ENCODE assay signal across 12 cellular contexts in genomic region chr4:105594094-105595010, GRCh38. TPM values are rescaled to one million over a fixed set of nuclear protein-coding genes. Genes with fewer than 3 reads are reported as not detected.
DNase-seq lines count a peak whose midpoint lies in the region; ATAC-seq, FAIRE-seq and TF ChIP-seq lines count a peak whose summit lies in the region.
"Had no signal": no experiment of that assay in that cellular context is flagged by ENCODE, and none has a peak within 500 bp of the region (broad histone marks: within the 10 kb centered on the region; RNA-seq: fewer than 3 reads in every experiment).

No MANE protein-coding gene starts in this region.

- H3K27me3 Mint-ChIP-seq in chondrocyte (ENCODE audit: low read depth) = peaks cover 34% of the 10 kb centered on the region

- no peaks in the 10 kb centered on the region for H3K4me1 Mint-ChIP-seq in chondrocyte (ENCODE audit: low read depth)
- H3K4me1 Mint-ChIP-seq: naive B cell, WTC11 had no signal

- no TSS peak for BruUV-seq in A673 (replicated peaks; lab: Mats Ljungman, UMichigan)

- no peak for TF ChIP-seq POLR2A in esophagus squamous epithelium (IDR thresholded peaks at IDR 0.05)

- H3K9me3 Mint-ChIP-seq in chondrocyte (ENCODE audit: low read depth) = no peaks in the 10 kb centered on the region
- H3K9me3 Mint-ChIP-seq: naive B cell, WTC11 had no signal

- FAIRE-seq in keratinocyte (lab: Jason Lieb, UNC) = peak; percentile 84

- dilution Hi-C loops in keratinocyte (cut with MboI; ENCODE audit: extremely low pct_ligation_motif_present, low sequenced_read_pairs) = no loop called here

- no peaks in the 10 kb centered on the region for H3K36me3 Mint-ChIP-seq in chondrocyte (ENCODE audit: low read depth)
- H3K36me3 Mint-ChIP-seq: naive B cell, WTC11 had no signal

- no peak overlapping the region for H3K27ac Mint-ChIP-seq in chondrocyte (ENCODE audit: unreplicated experiment)
- H3K27ac Mint-ChIP-seq: WTC11 had no signal

- no peak overlapping the region for H3K4me3 Mint-ChIP-seq in chondrocyte (ENCODE audit: unreplicated experiment)
- H3K4me3 Mint-ChIP-seq: naive B cell, WTC11 had no signal

- POLR2A ChIA-PET in A673 (lab: Charles Lee; ENCODE audit: low non-redundant PET) = interaction anchor here (0.7 kb wide), 1 partner anchor 286 kb away, joined by 4 read pairs; no protein-coding TSS in a partner anchor

- no peaks in the 10 kb centered on the region for H3K9me1 ChIP-seq in keratinocyte (ENCODE audit: control insufficient read depth, extremely low read depth, insufficient read depth, low read length)

- DNase-seq in GM13976 (ENCODE audit: low spot score) = peak; percentile 29
- DNase-seq in keratinocyte (ENCODE audit: low read depth, low spot score) = no peak
- no peak for DNase-seq in esophagus squamous epithelium (lab: John Stamatoyannopoulos, UW)
- no peak for DNase-seq in A673 (ENCODE audit: low spot score)
- no peak for DNase-seq in chondrocyte (ENCODE audit: low spot score)
- no peak for DNase-seq in ecto neural progenitor cell (ENCODE audit: low spot score)
- DNase-seq: naive B cell, NCI-H187 had no signal

- CTCF ChIA-PET in A673 (lab: Charles Lee) = no interaction called here

- H3K36me3 ChIP-seq in keratinocyte (ENCODE audit: control insufficient read depth in 2 of 2, extremely low read depth in 1 of 2, insufficient read depth in 2 of 2, low read length in 2 of 2) = no peaks in the 10 kb centered on the region
- no peaks in the 10 kb centered on the region for H3K36me3 ChIP-seq in esophagus squamous epithelium
- H3K36me3 ChIP-seq in A673 (ENCODE audit: insufficient read depth, low read length, poor library complexity, severe bottlenecking) = no peaks in the 10 kb centered on the region

- H3K9me3 ChIP-seq in keratinocyte (ENCODE audit: control insufficient read depth, low read depth, low read length) (no peaks in the 10 kb centered on the region), esophagus squamous epithelium (no peaks in the 10 kb centered on the region), A673 (ENCODE audit: low read depth, low read length, poor library complexity, severe bottlenecking) (no peaks in the 10 kb centered on the region)

- no peaks in the 10 kb centered on the region for H4K20me1 ChIP-seq in keratinocyte (ENCODE audit: control insufficient read depth, extremely low read depth, insufficient read depth, low read length)

- 33 to 38% methylated on average over 7 of the region's 7 CpGs for WGBS in esophagus squamous epithelium, 2 donors

- in situ Hi-C loops in GM13976 (cut with MboI; ENCODE audit: low sequenced_read_pairs, unreplicated experiment) = no loop called here

- H3K4me3 ChIP-seq in keratinocyte (ENCODE audit: control insufficient read depth in 2 of 3, extremely low read depth in 1 of 3, insufficient read depth in 2 of 3, low read depth in 1 of 3, low read length in 3 of 3) = no peak overlapping the region
- H3K4me3 ChIP-seq in esophagus squamous epithelium = no peak overlapping the region
- H3K4me3 ChIP-seq in A673 (ENCODE audit: low read depth, low read length, poor library complexity, severe bottlenecking) = no peak overlapping the region
- H3K4me3 ChIP-seq: coronary artery had no signal

- peak overlapping the region; percentile 54 for H2AFZ ChIP-seq in keratinocyte (ENCODE audit: control insufficient read depth, low read length)

- H3K27ac ChIP-seq in keratinocyte (ENCODE audit: control insufficient read depth, insufficient read depth, low read length) = no peak overlapping the region
- H3K27ac ChIP-seq in esophagus squamous epithelium = no peak overlapping the region
- H3K27ac ChIP-seq in A673 (ENCODE audit: low read depth, low read length, poor library complexity, severe bottlenecking) = no peak overlapping the region
- H3K27ac ChIP-seq: coronary artery had no signal

- intact Hi-C loops in esophagus squamous epithelium (cut with DNase I) = no loop called here
- intact Hi-C loops in A673 (cut with micrococcal nuclease; ENCODE audit: unreplicated experiment) = no loop called here

- H3K9ac ChIP-seq in keratinocyte (ENCODE audit: control insufficient read depth, extremely low read depth, insufficient read depth, low read length) = no peak overlapping the region

- H3K27me3 ChIP-seq in keratinocyte (ENCODE audit: control insufficient read depth, extremely low read depth, insufficient read depth, low read length) (no peaks in the 10 kb centered on the region), esophagus squamous epithelium (no peaks in the 10 kb centered on the region), A673 (replicated peaks; ENCODE audit: insufficient read depth, low read depth, low read length, poor library complexity) (no peaks in the 10 kb centered on the region)

- peaks cover 4% of the 10 kb centered on the region for H3K4me1 ChIP-seq in keratinocyte (ENCODE audit: control insufficient read depth, extremely low read depth, insufficient read depth, low read length)
- H3K4me1 ChIP-seq in esophagus squamous epithelium = peaks cover 0 to 8% (median 0%) of the 10 kb centered on the region in 3 donors
- H3K4me1 ChIP-seq in A673 (ENCODE audit: insufficient read depth, low read length, poor library complexity, severe bottlenecking) = no peaks in the 10 kb centered on the region

- H3K79me2 ChIP-seq in keratinocyte (ENCODE audit: control insufficient read depth, insufficient read depth, low read length) = no peaks in the 10 kb centered on the region

- TF ChIP-seq CTCF in GM13976 (IDR thresholded peaks at IDR 0.05; ENCODE audit: borderline replicate concordance, control extremely low read depth, extremely low read depth, insufficient read depth, missing control alignments) (no peak), keratinocyte (optimal IDR thresholded peaks at IDR 0.05 in 1 of 3, IDR thresholded peaks at IDR 0.05 in 1 of 3, conservative IDR thresholded peaks at IDR 0.05 in 1 of 3; ENCODE audit: extremely low read depth in 1 of 3, insufficient read depth in 2 of 3, low read length in 3 of 3) (no peak), esophagus squamous epithelium (IDR thresholded peaks at IDR 0.05) (no peak), A673 (conservative IDR thresholded peaks at IDR 0.05; ENCODE audit: low read depth, low read length) (no peak), chondrocyte (IDR thresholded peaks at IDR 0.05) (no peak)

- ATAC-seq in GM21360 (IDR thresholded peaks at IDR 0.05; ENCODE audit: unreplicated experiment) (peak; percentile 91), HG03175 (IDR thresholded peaks at IDR 0.05; ENCODE audit: unreplicated experiment) (peak; percentile 90)
- ATAC-seq: WTC11 had no signal

- H3K4me2 ChIP-seq in keratinocyte (ENCODE audit: control insufficient read depth, extremely low read depth, insufficient read depth, low read depth, low read length) = peak overlapping the region; percentile 12

RNA-seq across cellular contexts. Expression of gene ARHGEF38, which starts 41.9 kb away (rescaled TPM):
- polyA plus RNA-seq in keratinocyte = 0.01 to 0.09 TPM in 2 of 3 replicates, not detected in the other
- polyA plus RNA-seq in keratinocyte (2011; ENCODE audit: low read depth) = not detected
- polyA plus RNA-seq in keratinocyte (2011; cell fraction: cytosol; rRNA removed) = not detected in 2 replicates
- polyA plus RNA-seq in keratinocyte (2011; cell fraction: nucleus; rRNA removed) = 0.04 and 0.05 TPM in 2 replicates
- polyA plus RNA-seq in keratinocyte (2012; ENCODE audit: low replicate concordance) = not detected in 2 replicates
- 0.03 TPM in 1 of 3 replicates, not detected in the others for polyA minus RNA-seq in keratinocyte
- polyA minus RNA-seq in keratinocyte (2011; cell fraction: cytosol; rRNA and poly(A)+ RNA removed) = not detected
- not detected in 2 replicates for polyA minus RNA-seq in keratinocyte (2011; cell fraction: nucleus; rRNA and poly(A)+ RNA removed)
- total RNA-seq in esophagus squamous epithelium (under 1 TPM in 2 of 4 donors, not detected in 2; 0.13 to 0.29 TPM), A673 (2021) (not detected in 2 replicates), chondrocyte (not detected in 3 replicates)
- total RNA-seq: WTC11 had no signal
